In the genomic region with DNA sequence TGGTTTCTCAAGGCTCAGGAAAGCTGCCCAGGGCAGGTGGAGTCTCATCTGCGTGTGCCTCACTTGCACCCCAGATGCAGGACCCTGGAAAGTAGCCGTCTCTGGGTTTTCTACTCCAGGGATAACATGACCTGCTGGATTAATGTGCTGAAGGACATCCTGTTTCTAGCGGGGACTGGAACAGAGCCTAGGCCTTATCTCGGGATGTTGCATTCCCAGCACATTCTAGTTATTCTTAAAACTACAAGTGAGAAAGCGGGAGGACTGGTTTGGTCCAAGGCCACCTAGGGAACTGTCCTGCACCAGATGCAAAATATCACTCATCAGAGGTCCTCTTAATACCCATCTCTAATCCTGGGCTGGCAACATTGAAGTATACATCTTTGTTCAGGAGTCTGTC, we compare ENCODE assay signal across 16 cellular contexts.
"Had no signal": no experiment of that assay in that cellular context is flagged by ENCODE, and none has a peak within 500 bp of the region (broad histone marks: within the 10 kb centered on the region; RNA-seq: fewer than 3 reads in every experiment).

No MANE protein-coding gene starts in this region.

- H3K36me3 ChIP-seq: colonic mucosa, gastrocnemius medialis, transverse colon, uterus had no signal

- DNase-seq: activated CD4-positive, alpha-beta T cell treated with anti-CD3 and anti-CD28 coated beads, Interleukin-2, amount 10 ng/mL, durations not matched to agents 24 days and 14 days; activated CD8-positive, alpha-beta T cell treated with anti-CD3 and anti-CD28 coated beads for 36 hours; activated naive CD4-positive, alpha-beta T cell treated with anti-CD3 and anti-CD28 coated beads, Interleukin-2, amount 10 ng/mL, durations not matched to agents 7 days and 5 days; activated T-cell treated with anti-CD3 and anti-CD28 coated beads, Interleukin-2, amount 50 U/mL, for 1 hour; central memory CD4-positive, alpha-beta T cell; colonic mucosa; erythroblast; gastrocnemius medialis; kidney glomerular epithelial cell; mesenchymal stem cell; naive thymus-derived CD8-positive, alpha-beta T cell; stimulated activated naive CD8-positive, alpha-beta T cell treated with anti-CD3 and anti-CD28 coated beads, Interleukin-15, Interleukin-2, amounts not matched to agents 100 U/mL and 50 U/mL, for 24 hours; T1000; transverse colon; uterus had no signal

- ATAC-seq: activated CD8-positive, alpha-beta T cell treated with anti-CD3 and anti-CD28 coated beads for 36 hours; gastrocnemius medialis; naive thymus-derived CD8-positive, alpha-beta T cell; stimulated activated naive CD8-positive, alpha-beta T cell treated with anti-CD3 and anti-CD28 coated beads, Interleukin-15, Interleukin-2, amounts not matched to agents 100 U/mL and 50 U/mL, for 24 hours had no signal

- H3K27me3 ChIP-seq: colonic mucosa, gastrocnemius medialis, transverse colon, uterus had no signal

- H3K27ac ChIP-seq: colonic mucosa, gastrocnemius medialis, transverse colon, uterus had no signal

- H3K4me3 ChIP-seq: colonic mucosa, gastrocnemius medialis, skin epidermis, transverse colon, uterus had no signal

- H3K4me1 ChIP-seq: colonic mucosa, transverse colon, uterus had no signal

- H3K9me3 ChIP-seq: colonic mucosa, gastrocnemius medialis, transverse colon, uterus had no signal
